Comparison of ENCODE assay signal across 1 cellular context in genomic region chr9:113675475-113675941, GRCh38.
TF ChIP-seq lines count a peak whose summit lies in the region.

No MANE protein-coding gene starts in this region.

TF ChIP-seq in SK-N-SH, 30 proteins besides CTCF, POLR2A, EP300 and RAD21 (continued from another document):
- no peak for TF ChIP-seq FOXJ3 (CRISPR knock-in tag; IDR thresholded peaks at IDR 0.05)
- no peak for TF ChIP-seq NRF1 (IDR thresholded peaks at IDR 0.05; ENCODE audit: low read depth, low read length)
- TF ChIP-seq FOXM1 (IDR thresholded peaks at IDR 0.05; ENCODE audit: low read depth): peak; percentile 56; the same call in 1 of the 2 replicates
- peak; percentile 93 for TF ChIP-seq TCF12 (IDR thresholded peaks at IDR 0.05)
- TF ChIP-seq USF1 (IDR thresholded peaks at IDR 0.05; ENCODE audit: borderline replicate concordance, low read depth): peak; percentile 86
- no peak for TF ChIP-seq YY1 (IDR thresholded peaks at IDR 0.05; ENCODE audit: low read depth)
- 0 out of 2 replicates have a peak, but pooled peaks have one; percentile 66 for TF ChIP-seq NFIC (IDR thresholded peaks at IDR 0.05; ENCODE audit: borderline replicate concordance)
- TF ChIP-seq SMC3 (IDR thresholded peaks at IDR 0.05; ENCODE audit: low read depth, low read length): no peak
- TF ChIP-seq MEF2A (IDR thresholded peaks at IDR 0.05; ENCODE audit: borderline replicate concordance, low read depth): peak; percentile 99
- TF ChIP-seq RXRA (IDR thresholded peaks at IDR 0.05; ENCODE audit: borderline replicate concordance, low read depth): peak; percentile 88; the same call in 1 of the 2 replicates
- no peak for TF ChIP-seq RCOR1 (IDR thresholded peaks at IDR 0.05; ENCODE audit: low read length)
- TF ChIP-seq TEAD4 (IDR thresholded peaks at IDR 0.05; ENCODE audit: borderline replicate concordance, insufficient read depth): peak; percentile 62; the same call in 1 of the 2 replicates
- TF ChIP-seq IRF3 (IDR thresholded peaks at IDR 0.05; ENCODE audit: low read depth, low read length): no peak
- TF ChIP-seq CHD2 (IDR thresholded peaks at IDR 0.05; ENCODE audit: low read length, partially characterized antibody): no peak
- TF ChIP-seq ZBTB33 (IDR thresholded peaks at IDR 0.05; ENCODE audit: borderline replicate concordance, low read depth): no peak
- TF ChIP-seq TAF1 (IDR thresholded peaks at IDR 0.05; ENCODE audit: borderline replicate concordance, low read depth, low read length): peak; percentile 36; the same call in 1 of the 2 replicates
